Comparison of ENCODE assay signal across 16 cellular contexts in genomic region chr17:30393911-30394867, GRCh38.
"Had no signal": no experiment of that assay in that cellular context is flagged by ENCODE, and none has a peak within 500 bp of the region (broad histone marks: within the 10 kb centered on the region; RNA-seq: fewer than 3 reads in every experiment).

No MANE protein-coding gene starts in this region.

- H3K4me3 Mint-ChIP-seq: activated B cell treated with CpG ODN at 0.5 μM for 24 hours; activated CD4-positive, alpha-beta T cell treated with anti-CD3 and anti-CD28 coated beads, Interleukin-2, amount 10 ng/mL, durations not matched to agents 24 days and 14 days; activated naive CD4-positive, alpha-beta T cell treated with anti-CD3 and anti-CD28 coated beads for 36 hours; natural killer cell had no signal

- H3K27ac Mint-ChIP-seq: activated B cell treated with CpG ODN at 0.5 μM for 24 hours; activated CD4-positive, alpha-beta T cell treated with anti-CD3 and anti-CD28 coated beads, Interleukin-2, amount 10 ng/mL, durations not matched to agents 24 days and 14 days; activated naive CD4-positive, alpha-beta T cell treated with anti-CD3 and anti-CD28 coated beads for 36 hours had no signal

- H3K36me3 Mint-ChIP-seq: natural killer cell had no signal

- H3K9me3 Mint-ChIP-seq: activated B cell treated with CpG ODN at 0.5 μM for 24 hours; activated CD4-positive, alpha-beta T cell treated with anti-CD3 and anti-CD28 coated beads, Interleukin-2, amount 10 ng/mL, durations not matched to agents 24 days and 14 days; activated naive CD4-positive, alpha-beta T cell treated with anti-CD3 and anti-CD28 coated beads for 36 hours; natural killer cell had no signal

- ATAC-seq: left colon, natural killer cell, psoas muscle, upper lobe of right lung had no signal

- DNase-seq: activated B cell treated with CpG ODN at 0.5 μM for 24 hours; activated CD4-positive, alpha-beta T cell treated with anti-CD3 and anti-CD28 coated beads, Interleukin-2, amount 10 ng/mL, durations not matched to agents 24 days and 14 days; activated CD8-positive, alpha-beta memory T cell treated with anti-CD3 and anti-CD28 coated beads for 24 hours; activated naive CD4-positive, alpha-beta T cell treated with anti-CD3 and anti-CD28 coated beads for 36 hours; adrenal gland; caudate nucleus; colonic mucosa; foreskin melanocyte; head of caudate nucleus; left colon; natural killer cell; psoas muscle; sigmoid colon; stimulated activated CD4-positive, alpha-beta T cell treated with anti-CD3 and anti-CD28 coated beads, Interleukin-2, amount 100 ng/mL, for 24 hours; stimulated activated naive CD4-positive, alpha-beta T cell; upper lobe of right lung had no signal

- H3K27me3 Mint-ChIP-seq: activated B cell treated with CpG ODN at 0.5 μM for 24 hours; activated CD4-positive, alpha-beta T cell treated with anti-CD3 and anti-CD28 coated beads, Interleukin-2, amount 10 ng/mL, durations not matched to agents 24 days and 14 days had no signal

- H3K4me1 Mint-ChIP-seq: activated B cell treated with CpG ODN at 0.5 μM for 24 hours had no signal
